1 cellular context compared by ENCODE assay signal in the genomic region with DNA sequence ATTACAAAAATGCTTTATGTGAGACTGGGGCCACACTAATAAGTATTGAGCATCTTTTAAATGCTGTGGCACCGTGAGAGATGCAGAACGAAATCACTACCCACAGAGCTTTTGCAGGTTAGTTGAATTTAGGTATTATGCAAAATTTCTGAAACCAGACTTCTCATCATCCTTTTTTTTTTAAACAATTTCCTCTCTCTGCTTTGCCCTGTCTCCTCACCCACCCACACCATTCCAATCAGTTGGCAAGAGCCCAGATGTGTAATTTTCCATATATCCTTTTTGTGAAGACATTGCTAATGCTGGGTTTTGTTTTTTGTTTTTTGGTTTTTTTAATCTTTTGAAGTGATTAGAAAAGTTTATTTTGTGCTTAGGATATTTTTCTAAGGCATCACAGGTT.
TF ChIP-seq lines count a peak whose summit lies in the region.

No MANE protein-coding gene starts in this region.

TF ChIP-seq in SK-N-SH, 30 proteins besides CTCF, POLR2A, EP300 and RAD21 (continued from another document):
- TF ChIP-seq, protein P1, sequence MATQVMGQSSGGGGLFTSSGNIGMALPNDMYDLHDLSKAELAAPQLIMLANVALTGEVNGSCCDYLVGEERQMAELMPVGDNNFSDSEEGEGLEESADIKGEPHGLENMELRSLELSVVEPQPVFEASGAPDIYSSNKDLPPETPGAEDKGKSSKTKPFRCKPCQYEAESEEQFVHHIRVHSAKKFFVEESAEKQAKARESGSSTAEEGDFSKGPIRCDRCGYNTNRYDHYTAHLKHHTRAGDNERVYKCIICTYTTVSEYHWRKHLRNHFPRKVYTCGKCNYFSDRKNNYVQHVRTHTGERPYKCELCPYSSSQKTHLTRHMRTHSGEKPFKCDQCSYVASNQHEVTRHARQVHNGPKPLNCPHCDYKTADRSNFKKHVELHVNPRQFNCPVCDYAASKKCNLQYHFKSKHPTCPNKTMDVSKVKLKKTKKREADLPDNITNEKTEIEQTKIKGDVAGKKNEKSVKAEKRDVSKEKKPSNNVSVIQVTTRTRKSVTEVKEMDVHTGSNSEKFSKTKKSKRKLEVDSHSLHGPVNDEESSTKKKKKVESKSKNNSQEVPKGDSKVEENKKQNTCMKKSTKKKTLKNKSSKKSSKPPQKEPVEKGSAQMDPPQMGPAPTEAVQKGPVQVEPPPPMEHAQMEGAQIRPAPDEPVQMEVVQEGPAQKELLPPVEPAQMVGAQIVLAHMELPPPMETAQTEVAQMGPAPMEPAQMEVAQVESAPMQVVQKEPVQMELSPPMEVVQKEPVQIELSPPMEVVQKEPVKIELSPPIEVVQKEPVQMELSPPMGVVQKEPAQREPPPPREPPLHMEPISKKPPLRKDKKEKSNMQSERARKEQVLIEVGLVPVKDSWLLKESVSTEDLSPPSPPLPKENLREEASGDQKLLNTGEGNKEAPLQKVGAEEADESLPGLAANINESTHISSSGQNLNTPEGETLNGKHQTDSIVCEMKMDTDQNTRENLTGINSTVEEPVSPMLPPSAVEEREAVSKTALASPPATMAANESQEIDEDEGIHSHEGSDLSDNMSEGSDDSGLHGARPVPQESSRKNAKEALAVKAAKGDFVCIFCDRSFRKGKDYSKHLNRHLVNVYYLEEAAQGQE (IDR thresholded peaks at IDR 0.05; ENCODE audit: low read depth, low read length): no peak
- TF ChIP-seq TEAD4 (IDR thresholded peaks at IDR 0.05; ENCODE audit: borderline replicate concordance, insufficient read depth): no peak
- TF ChIP-seq RCOR1 (IDR thresholded peaks at IDR 0.05; ENCODE audit: low read length): no peak
- TF ChIP-seq, protein P2, sequence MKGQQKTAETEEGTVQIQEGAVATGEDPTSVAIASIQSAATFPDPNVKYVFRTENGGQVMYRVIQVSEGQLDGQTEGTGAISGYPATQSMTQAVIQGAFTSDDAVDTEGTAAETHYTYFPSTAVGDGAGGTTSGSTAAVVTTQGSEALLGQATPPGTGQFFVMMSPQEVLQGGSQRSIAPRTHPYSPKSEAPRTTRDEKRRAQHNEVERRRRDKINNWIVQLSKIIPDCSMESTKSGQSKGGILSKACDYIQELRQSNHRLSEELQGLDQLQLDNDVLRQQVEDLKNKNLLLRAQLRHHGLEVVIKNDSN (IDR thresholded peaks at IDR 0.05; ENCODE audit: borderline replicate concordance, low read depth): no peak
- no peak for TF ChIP-seq MEF2A (IDR thresholded peaks at IDR 0.05; ENCODE audit: borderline replicate concordance, low read depth)
- TF ChIP-seq GABPA (IDR thresholded peaks at IDR 0.05; ENCODE audit: low read depth): no peak
- no peak for TF ChIP-seq FOXM1 (IDR thresholded peaks at IDR 0.05; ENCODE audit: low read depth)
- TF ChIP-seq, protein P3, sequence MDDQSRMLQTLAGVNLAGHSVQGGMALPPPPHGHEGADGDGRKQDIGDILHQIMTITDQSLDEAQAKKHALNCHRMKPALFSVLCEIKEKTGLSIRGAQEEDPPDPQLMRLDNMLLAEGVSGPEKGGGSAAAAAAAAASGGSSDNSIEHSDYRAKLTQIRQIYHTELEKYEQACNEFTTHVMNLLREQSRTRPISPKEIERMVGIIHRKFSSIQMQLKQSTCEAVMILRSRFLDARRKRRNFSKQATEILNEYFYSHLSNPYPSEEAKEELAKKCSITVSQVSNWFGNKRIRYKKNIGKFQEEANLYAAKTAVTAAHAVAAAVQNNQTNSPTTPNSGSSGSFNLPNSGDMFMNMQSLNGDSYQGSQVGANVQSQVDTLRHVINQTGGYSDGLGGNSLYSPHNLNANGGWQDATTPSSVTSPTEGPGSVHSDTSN (IDR thresholded peaks at IDR 0.05): no peak
- no peak for TF ChIP-seq TCF12 (IDR thresholded peaks at IDR 0.05)
- TF ChIP-seq CHD2 (IDR thresholded peaks at IDR 0.05; ENCODE audit: low read length, partially characterized antibody): no peak
